19 cellular contexts compared by ENCODE assay signal in the genomic region with DNA sequence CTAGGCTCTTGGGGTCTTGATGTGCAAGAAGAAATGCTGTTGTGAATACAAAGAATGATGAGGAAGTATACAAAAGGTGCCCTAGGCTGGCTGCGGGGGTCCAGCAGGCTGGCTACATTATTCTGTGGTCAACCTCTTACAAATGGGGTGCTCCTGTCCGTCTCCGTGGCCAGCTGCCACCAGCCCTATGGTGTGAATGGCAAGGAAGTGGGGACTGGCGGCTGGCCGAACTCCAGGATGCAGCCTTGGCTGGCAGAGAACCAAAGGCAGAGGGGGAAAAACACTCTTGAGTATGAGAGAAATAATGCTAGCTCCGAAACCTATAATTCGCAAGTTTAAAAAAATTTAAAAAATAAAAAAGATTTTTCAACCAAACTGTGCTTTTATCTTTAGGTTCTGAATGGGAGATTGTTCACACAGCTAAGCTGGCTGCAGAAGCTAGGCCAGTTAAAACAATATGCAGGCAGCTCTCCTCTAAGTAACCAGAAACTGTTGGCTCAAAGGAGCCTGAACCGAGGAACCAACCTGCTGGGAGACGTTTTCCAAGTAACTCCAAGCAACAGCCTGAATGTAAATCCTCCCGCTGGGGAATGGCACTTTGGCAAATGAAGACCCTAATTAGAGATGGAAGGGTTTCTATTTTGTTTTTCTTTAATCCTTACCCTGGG. TPM values are rescaled to one million over a fixed set of nuclear protein-coding genes. Genes with fewer than 3 reads are reported as not detected.
DNase-seq lines count a peak whose midpoint lies in the region; ATAC-seq and TF ChIP-seq lines count a peak whose summit lies in the region.
"Had no signal": no experiment of that assay in that cellular context is flagged by ENCODE, and none has a peak within 500 bp of the region (broad histone marks: within the 10 kb centered on the region; RNA-seq: fewer than 3 reads in every experiment).

No MANE protein-coding gene starts in this region.

- H2BK15ac ChIP-seq in H9 (ENCODE audit: low read depth, low read length): no peak overlapping the region

- peaks cover 4% of the 10 kb centered on the region; the same call in 1 of the 2 replicates for H3K79me2 ChIP-seq in H9 (ENCODE audit: insufficient read depth, low read length)

- H2AK5ac ChIP-seq in H9 (ENCODE audit: insufficient read length, low read length): no peak overlapping the region

- H3K14ac ChIP-seq in H9 (ENCODE audit: insufficient read depth, low read length): no peak overlapping the region

- no peaks in the 10 kb centered on the region for H3K9me3 Mint-ChIP-seq in H9
- H3K9me3 Mint-ChIP-seq: activated naive CD4-positive, alpha-beta T cell treated with anti-CD3 and anti-CD28 coated beads, Interleukin-2, amount 50 U/mL, for 24 hours; central memory CD8-positive, alpha-beta T cell; stimulated activated naive CD8-positive, alpha-beta T cell treated with anti-CD3 and anti-CD28 coated beads, Interleukin-15, Interleukin-2, amounts not matched to agents 100 ng/mL and 50 ng/mL, for 24 hours had no signal

- peaks cover 1 to 17% (median 5%) of the 10 kb centered on the region in 3 experiments; a peak in 3 of 7 replicates for H3K36me3 Mint-ChIP-seq in H9 (ENCODE audit: insufficient read depth in 1 of 3, low read depth in 3 of 3)

- no peaks in the 10 kb centered on the region for H3K27me3 ChIP-seq in H9 (ENCODE audit: insufficient read depth, low read length)

- no peak overlapping the region for H3K4me3 Mint-ChIP-seq in H9
- H3K4me3 Mint-ChIP-seq: activated naive CD4-positive, alpha-beta T cell treated with anti-CD3 and anti-CD28 coated beads, Interleukin-2, amount 50 U/mL, for 24 hours; central memory CD8-positive, alpha-beta T cell; stimulated activated naive CD8-positive, alpha-beta T cell treated with anti-CD3 and anti-CD28 coated beads, Interleukin-15, Interleukin-2, amounts not matched to agents 100 ng/mL and 50 ng/mL, for 24 hours; T-helper 17 cell had no signal

- no peak overlapping the region for H3K4me3 ChIP-seq in foreskin fibroblast (ENCODE audit: low read depth in 1 of 2, low read length in 2 of 2)

- no peak overlapping the region for H3K18ac ChIP-seq in H9 (ENCODE audit: insufficient read length, low read depth, low read length)

- no peaks in the 10 kb centered on the region for H3K27me3 Mint-ChIP-seq in H9 (ENCODE audit: low read depth)

- H3K79me1 ChIP-seq in H9 (ENCODE audit: insufficient read depth, low read depth, low read length, poor library complexity, severe bottlenecking): peaks cover 8% of the 10 kb centered on the region

- no peak for TF ChIP-seq CTCF in H9 (conservative IDR thresholded peaks at IDR 0.05)
- no peak for TF ChIP-seq CTCF in foreskin fibroblast (IDR thresholded peaks at IDR 0.05; ENCODE audit: low read depth, low read length)

- H3K9ac ChIP-seq in H9 (ENCODE audit: extremely low read depth, insufficient read length, low read length): no peak overlapping the region

- no peak overlapping the region for H4K91ac ChIP-seq in H9 (ENCODE audit: insufficient read length, low read depth, low read length)

- no peak overlapping the region for H4K8ac ChIP-seq in H9 (replicated peaks; ENCODE audit: insufficient read length, low read depth, low read length)

- ATAC-seq in sciatic nerve (peak; percentile 64), HG03095 (IDR thresholded peaks at IDR 0.05; ENCODE audit: unreplicated experiment) (no peak), HG03175 (IDR thresholded peaks at IDR 0.05; ENCODE audit: unreplicated experiment) (no peak)
- ATAC-seq: HCT116, left lobe of liver, T-helper 17 cell had no signal

- H4K20me1 ChIP-seq in H9 (ENCODE audit: control insufficient read depth, insufficient read depth, insufficient read length): no peaks in the 10 kb centered on the region

- peak overlapping the region in 2 of 3 experiments; percentile 87 to 89; a peak in 4 of 7 replicates for H3K27ac Mint-ChIP-seq in H9
- H3K27ac Mint-ChIP-seq: activated naive CD4-positive, alpha-beta T cell treated with anti-CD3 and anti-CD28 coated beads, Interleukin-2, amount 50 U/mL, for 24 hours; stimulated activated naive CD8-positive, alpha-beta T cell treated with anti-CD3 and anti-CD28 coated beads, Interleukin-15, Interleukin-2, amounts not matched to agents 100 ng/mL and 50 ng/mL, for 24 hours; T-helper 17 cell had no signal

- no peak overlapping the region for H3K27ac ChIP-seq in H9 (ENCODE audit: insufficient read length, low read depth, low read length)
- H3K27ac ChIP-seq: HL-60, RWPE1 had no signal

- H3K4me1 ChIP-seq in H9 (ENCODE audit: insufficient read depth, low read length): peaks cover 3% of the 10 kb centered on the region

- no peak overlapping the region for H2BK120ac ChIP-seq in H9 (ENCODE audit: low read depth, low read length, poor library complexity, severe bottlenecking)

- no peaks in the 10 kb centered on the region for H3K23me2 ChIP-seq in H9 (ENCODE audit: insufficient read length, low read depth, low read length, poor library complexity, severe bottlenecking)

- H2BK20ac ChIP-seq in H9 (ENCODE audit: low read depth, low read length, poor library complexity, severe bottlenecking): no peak overlapping the region

- DNase-seq in H9: no peak
- peak; percentile 76 for DNase-seq in astrocyte of the hippocampus (ENCODE audit: low read depth, low spot score)
- peak; percentile 31 for DNase-seq in left kidney (ENCODE audit: low read depth, low spot score)
- DNase-seq in sciatic nerve (ENCODE audit: low spot score): peak; percentile 10
- no peak for DNase-seq in foreskin fibroblast
- DNase-seq in mesenteric fat pad (ENCODE audit: low spot score): no peak
- DNase-seq: activated CD4-positive, CD25-positive, alpha-beta regulatory T cell treated with anti-CD3 and anti-CD28 coated beads, Interleukin-2, amount 50 U/mL, for 72 hours; activated CD8-positive, alpha-beta memory T cell treated with anti-CD3 and anti-CD28 coated beads, Interleukin-2, amount 50 U/mL, for 4 hours; glutamatergic neuron; T-helper 17 cell had no signal

- no CpG with 5 or more reads among the region's 10 CpGs for WGBS in H9 (ENCODE audit: extremely low coverage, insufficient read length, low lambda C conversion rate)

- H3K4ac ChIP-seq in H9 (ENCODE audit: low read depth, low read length): no peak overlapping the region

- no peak overlapping the region for H3K23ac ChIP-seq in H9 (ENCODE audit: insufficient read length, low read depth, low read length)

- peaks cover 66 to 72% of the 10 kb centered on the region in 2 experiments for H3K4me1 Mint-ChIP-seq in H9

- H3K4me2 ChIP-seq in H9 (ENCODE audit: insufficient read depth, insufficient read length, low read length): no peak overlapping the region

- no peak overlapping the region for H2BK5ac ChIP-seq in H9 (ENCODE audit: insufficient read length, low read length)

- H3K56ac ChIP-seq in H9 (ENCODE audit: insufficient read length, low read depth, low read length): no peak overlapping the region

- H2AFZ ChIP-seq in H9 (ENCODE audit: low read length): no peak overlapping the region

- H4K5ac ChIP-seq in H9 (ENCODE audit: insufficient read length, low read depth, low read length): no peak overlapping the region

- no peak overlapping the region for H2BK12ac ChIP-seq in H9 (ENCODE audit: insufficient read length, low read depth, low read length)

- intact Hi-C loops in sciatic nerve (cut with DNase I): no loop called here

- no peak overlapping the region for H3T11ph ChIP-seq in H9 (ENCODE audit: low read length)

- H3K9me3 ChIP-seq in H9 (ENCODE audit: control insufficient read depth, low read depth, low read length): no peaks in the 10 kb centered on the region

RNA-seq across cellular contexts. Expression of gene C22orf31, which starts 50.3 kb away (rescaled TPM):
- not detected in 2 replicates for total RNA-seq in H9 (2021)
- total RNA-seq in sciatic nerve: not detected
- total RNA-seq in mesenteric fat pad: not detected
- total RNA-seq: left lobe of liver, T-helper 17 cell had no signal

Comparison
In these comparisons a context has a peak if more than half of its experiments do, and no peak if none do; other contexts are left out.
1. DNase-seq: peak in astrocyte of the hippocampus (single experiment), left kidney (single experiment) and sciatic nerve (single experiment); none in H9 (single experiment), foreskin fibroblast (0 of 2) and mesenteric fat pad (single experiment).